In genomic region chr10:69573056-69573806, GRCh38 we compare ENCODE assay signal across 8 cellular contexts. TPM values are rescaled to one million over a fixed set of nuclear protein-coding genes. Genes with fewer than 3 reads are reported as not detected.
DNase-seq lines count a peak whose midpoint lies in the region; ATAC-seq lines count a peak whose summit lies in the region.

TSS of gene NEUROG3 (minus strand) at chr10:69573422. CDS start at chr10:69573043, 379 bp downstream.

- H3K4me3 Mint-ChIP-seq in CD4-positive, alpha-beta memory T cell: peak within 1 kb of the TSS; percentile 77 to 85 (median 82)
- peak within 1 kb of the TSS; percentile 76 to 85 (median 77) for H3K4me3 Mint-ChIP-seq in T-cell
- H3K4me3 Mint-ChIP-seq in immature natural killer cell: peak within 1 kb of the TSS; percentile 58 to 77 (median 71)

- H3K9me3 Mint-ChIP-seq in CD4-positive, alpha-beta memory T cell: peaks cover 0 to 4% (median 0%) of the 10 kb centered on the region in 8 donors
- H3K9me3 Mint-ChIP-seq in T-cell (no peaks in the 10 kb centered on the region), immature natural killer cell (peaks cover 0 to 2% (median 0%) of the 10 kb centered on the region in 6 donors)

- CTCF ChIA-PET in CD4-positive, alpha-beta memory T cell (lab: Charles Lee; ENCODE audit: partially characterized antibody): interaction anchor here (1.3 kb wide), 1 partner anchor 58 kb away, joined by 5 read pairs; no protein-coding TSS in a partner anchor
- CTCF ChIA-PET in T-cell (lab: Charles Lee): no interaction called here

- peaks cover 58 to 67% of the 10 kb centered on the region in 2 donors for H3K27me3 Mint-ChIP-seq in CD4-positive, alpha-beta memory T cell
- H3K27me3 Mint-ChIP-seq in T-cell (peaks cover 54 to 82% of the 10 kb centered on the region in 2 donors), immature natural killer cell (ENCODE audit: low read depth in 3 of 3) (peaks cover 25 to 44% (median 31%) of the 10 kb centered on the region in 3 donors)

- no peaks in the 10 kb centered on the region for H3K36me3 ChIP-seq in CD4-positive, alpha-beta memory T cell (ENCODE audit: insufficient read depth, low read length)

- H3K4me1 ChIP-seq in CD4-positive, alpha-beta memory T cell (ENCODE audit: insufficient read depth, low read length): peaks cover 33% of the 10 kb centered on the region

- H3K9me3 ChIP-seq in CD4-positive, alpha-beta memory T cell (ENCODE audit: control insufficient read depth in 1 of 2, low read length in 2 of 2): no peaks in the 10 kb centered on the region

- no peak within 1 kb of the TSS for H3K27ac Mint-ChIP-seq in CD4-positive, alpha-beta memory T cell
- no peak within 1 kb of the TSS for H3K27ac Mint-ChIP-seq in T-cell
- H3K27ac Mint-ChIP-seq in immature natural killer cell: no peak within 1 kb of the TSS

- H3K4me3 ChIP-seq in CD4-positive, alpha-beta memory T cell (ENCODE audit: low read length in 2 of 2): peak within 1 kb of the TSS; percentile 29 to 32

- POLR2A ChIA-PET in CD4-positive, alpha-beta memory T cell (lab: Charles Lee; ENCODE audit: partially characterized antibody): interaction anchor here (1.2 kb wide), 1 partner anchor 13 kb away, joined by 3 read pairs; no protein-coding TSS in a partner anchor
- POLR2A ChIA-PET in T-cell (lab: Charles Lee): no interaction called here

- ATAC-seq in GM21423 (IDR thresholded peaks at IDR 0.05; ENCODE audit: unreplicated experiment) (peak; percentile 54), T-cell (replicated peaks in 1 of 4) (peak in 3 of 4 experiments; percentile 28 to 44 (median 29)), HG03460 (IDR thresholded peaks at IDR 0.05; ENCODE audit: unreplicated experiment) (no peak), GM18870 (IDR thresholded peaks at IDR 0.05; ENCODE audit: unreplicated experiment) (no peak)

- no peak for DNase-seq in CD4-positive, alpha-beta memory T cell
- DNase-seq in T-cell (no peak), immature natural killer cell (no peak), A172 (ENCODE audit: low spot score) (no peak), cortex of kidney (lab: John Stamatoyannopoulos, UW) (no peak)

- H3K4me1 Mint-ChIP-seq in CD4-positive, alpha-beta memory T cell: peaks cover 13 to 42% (median 25%) of the 10 kb centered on the region in 4 donors
- H3K4me1 Mint-ChIP-seq in T-cell: peaks cover 29 to 31% (median 31%) of the 10 kb centered on the region in 3 donors
- H3K4me1 Mint-ChIP-seq in immature natural killer cell: peaks cover 15 to 17% of the 10 kb centered on the region in 2 donors

- H3K27me3 ChIP-seq in CD4-positive, alpha-beta memory T cell (ENCODE audit: insufficient read depth, low read length): peaks cover 50% of the 10 kb centered on the region

- H3K27ac ChIP-seq in CD4-positive, alpha-beta memory T cell (ENCODE audit: low read depth, low read length): no peak within 1 kb of the TSS

- intact Hi-C loops in CD4-positive, alpha-beta memory T cell (cut with micrococcal nuclease): loop anchor here (10.0 kb wide), 1 partner anchor 62 kb away; the partner anchor contains the start of gene FAM241B

- H3K36me3 Mint-ChIP-seq in CD4-positive, alpha-beta memory T cell: no peaks in the 10 kb centered on the region
- H3K36me3 Mint-ChIP-seq in T-cell: no peaks in the 10 kb centered on the region
- H3K36me3 Mint-ChIP-seq in immature natural killer cell: peaks cover 0 to 3% (median 0%) of the 10 kb centered on the region in 3 donors

RNA-seq across cellular contexts. Expression of gene NEUROG3, which starts in this region (rescaled TPM):
- not detected for total RNA-seq in CD4-positive, alpha-beta memory T cell
- polyA plus RNA-seq in CD4-positive, alpha-beta memory T cell: under 1 TPM in 1 of 2 donors, not detected in 1; 0.14 TPM
- total RNA-seq in T-cell: not detected
- not detected for polyA plus RNA-seq in immature natural killer cell
- not detected in 2 replicates for total RNA-seq in A172 (2014; rRNA removed; shearing (Covaris generic))

Comparison
In these comparisons a context has a peak if more than half of its experiments do, and no peak if none do; other contexts are left out.
1. Peak in ATAC-seq in T-cell; RNA of the gene not detected or under 1 TPM.